ENCODE assay signal across 19 cellular contexts in genomic region chr17:80921741-80922579, GRCh38.
DNase-seq lines count a peak whose midpoint lies in the region; TF ChIP-seq lines count a peak whose summit lies in the region.
"Had no signal": no experiment of that assay in that cellular context is flagged by ENCODE, and none has a peak within 500 bp of the region (broad histone marks: within the 10 kb centered on the region; RNA-seq: fewer than 3 reads in every experiment).

No MANE protein-coding gene starts in this region.

- DNase-seq in osteoblast (ENCODE audit: insufficient read length, low spot score, missing footprints) (peak; percentile 58), tibial artery (peak in 1 of 2 donors; percentile 62), superior temporal gyrus (ENCODE audit: extremely low spot score) (no peak), EL (no peak)
- DNase-seq in activated CD4-positive, alpha-beta T cell treated with anti-CD3 and anti-CD28 coated beads for 4 hours: no peak
- DNase-seq: DMS 273 treated with DMSO at 0.1 percent for 48 hours, GDM1, IMR-90, NCI-H1417 treated with DMSO at 0.1 percent for 48 hours, NCI-H187 treated with DMSO at 0.1 percent for 48 hours, NCI-H226, NCI-H524, NCI-H82, OCI-M1 had no signal

- peaks cover 14 to 62% (median 51%) of the 10 kb centered on the region in 11 experiments for H3K36me3 ChIP-seq in BLaER1 treated with 17β-estradiol and CSF1 and Interleukin-3, amounts not matched to agents 10 nM and 100 nM
- H3K36me3 ChIP-seq in osteoblast (ENCODE audit: insufficient read depth, low read length) (peaks cover 16% of the 10 kb centered on the region), tibial artery (peaks cover 11 to 68% (median 39%) of the 10 kb centered on the region in 3 donors)

- no peaks in the 10 kb centered on the region for H3K79me2 ChIP-seq in osteoblast (ENCODE audit: insufficient read depth, low read length)

- H3K4me3 ChIP-seq in BLaER1 treated with 17β-estradiol and CSF1 and Interleukin-3, amounts not matched to agents 10 nM and 100 nM: no peak overlapping the region
- H3K4me3 ChIP-seq in osteoblast (ENCODE audit: insufficient read depth, low read length) (no peak overlapping the region), tibial artery (no peak overlapping the region)
- H3K4me3 ChIP-seq: A549 had no signal

- peaks cover 27 to 73% (median 47%) of the 10 kb centered on the region in 11 experiments; a peak in 21 of 22 replicates for H3K27me3 ChIP-seq in BLaER1 treated with 17β-estradiol and CSF1 and Interleukin-3, amounts not matched to agents 10 nM and 100 nM
- H3K27me3 ChIP-seq in osteoblast (ENCODE audit: insufficient read depth, low read length) (no peaks in the 10 kb centered on the region), tibial artery (no peaks in the 10 kb centered on the region)

- intact Hi-C loops in tibial artery (cut with DNase I; ENCODE audit: low total_unique reads): no loop called here

- no peak for TF ChIP-seq CTCF in osteoblast (IDR thresholded peaks at IDR 0.05; ENCODE audit: extremely low read depth, low read depth, low read length)
- no peak for TF ChIP-seq CTCF in tibial artery (IDR thresholded peaks at IDR 0.05)

- no peak overlapping the region for H2AFZ ChIP-seq in osteoblast (ENCODE audit: low read length)

- H3K4me2 ChIP-seq in BLaER1 treated with 17β-estradiol and CSF1 and Interleukin-3, amounts not matched to agents 10 nM and 100 nM: peak overlapping the region in 7 of 11 experiments; percentile 19 to 66 (median 33); a peak in 11 of 22 replicates
- H3K4me2 ChIP-seq in osteoblast (ENCODE audit: insufficient read depth, low read length): no peak overlapping the region
- H3K4me2 ChIP-seq: A549 had no signal

- no peak overlapping the region for H3K27ac ChIP-seq in BLaER1 treated with 17β-estradiol and CSF1 and Interleukin-3, amounts not matched to agents 10 nM and 100 nM
- H3K27ac ChIP-seq in cingulate gyrus (ENCODE audit: low read depth, low read length) (peak overlapping the region; percentile 3), osteoblast (ENCODE audit: low read depth, low read length) (no peak overlapping the region), tibial artery (peak overlapping the region; percentile 63 to 86)
- H3K27ac ChIP-seq: A549, C4-2B, HL-60 had no signal

- peaks cover 24 to 71% (median 45%) of the 10 kb centered on the region in 10 experiments for H3K4me1 ChIP-seq in BLaER1 treated with 17β-estradiol and CSF1 and Interleukin-3, amounts not matched to agents 10 nM and 100 nM
- H3K4me1 ChIP-seq in osteoblast (ENCODE audit: insufficient read depth, low read length): no peaks in the 10 kb centered on the region
- H3K4me1 ChIP-seq in tibial artery: peaks cover 0 to 64% (median 44%) of the 10 kb centered on the region in 4 donors
- H3K4me1 ChIP-seq: A549 had no signal

- peaks cover 8 to 94% (median 67%) of the 10 kb centered on the region in 11 experiments; a peak in 20 of 22 replicates for H4K20me1 ChIP-seq in BLaER1 treated with 17β-estradiol and CSF1 and Interleukin-3, amounts not matched to agents 10 nM and 100 nM
- H4K20me1 ChIP-seq in osteoblast (ENCODE audit: insufficient read depth, low read length): no peaks in the 10 kb centered on the region

- H3K9me3 ChIP-seq in BLaER1 treated with 17β-estradiol and CSF1 and Interleukin-3, amounts not matched to agents 10 nM and 100 nM (replicated peaks in 1 of 11): peaks cover 0 to 6% (median 0%) of the 10 kb centered on the region in 11 experiments; a peak in 7 of 22 replicates
- H3K9me3 ChIP-seq in osteoblast (ENCODE audit: low read depth, low read length): no peaks in the 10 kb centered on the region
- H3K9me3 ChIP-seq in tibial artery: no peaks in the 10 kb centered on the region
- H3K9me3 ChIP-seq: A549 had no signal

- no peak overlapping the region for H3K9ac ChIP-seq in BLaER1 treated with 17β-estradiol and CSF1 and Interleukin-3, amounts not matched to agents 10 nM and 100 nM

Comparison
In these comparisons a context has a peak if more than half of its experiments do, and no peak if none do; other contexts are left out.
1. H3K27ac ChIP-seq: peak in cingulate gyrus (single experiment) and tibial artery (2 of 2); none in BLaER1 treated with 17β-estradiol and CSF1 and Interleukin-3, amounts not matched to agents 10 nM and 100 nM (0 of 11) and osteoblast (single experiment).